In genomic region chr2:61763605-61764034, GRCh38 we compare ENCODE assay signal across 8 cellular contexts.
DNase-seq lines count a peak whose midpoint lies in the region; ATAC-seq and TF ChIP-seq lines count a peak whose summit lies in the region.

No MANE protein-coding gene starts in this region.

- no peak overlapping the region for H3K27ac ChIP-seq in OCI-LY1 (ENCODE audit: low read depth, low read length, poor library complexity, severe bottlenecking)
- peak overlapping the region; percentile 100 for H3K27ac ChIP-seq in rectal smooth muscle tissue (ENCODE audit: low read depth, low read length)

- H3K4me1 Mint-ChIP-seq in brain: peaks cover 36% of the 10 kb centered on the region

- H3K4me3 Mint-ChIP-seq in brain: peak overlapping the region; percentile 92 to 97 (median 96)

- peak overlapping the region; percentile 70 for H3K4me2 ChIP-seq in OCI-LY1 (ENCODE audit: low read length)

- peak; percentile 55 for DNase-seq in COLO829 (ENCODE audit: low spot score)
- no peak for DNase-seq in NAMALWA (ENCODE audit: low spot score)

- H3K4me3 ChIP-seq in OCI-LY1 (ENCODE audit: low read depth, low read length, poor library complexity, severe bottlenecking) (peak overlapping the region; percentile 67), iPS-11a (ENCODE audit: low read depth, low read length) (peak overlapping the region; percentile 60), rectal smooth muscle tissue (ENCODE audit: low read length) (peak overlapping the region; percentile 99)

- no peaks in the 10 kb centered on the region for H3K79me2 ChIP-seq in OCI-LY1 (ENCODE audit: insufficient read depth, low read length)

- H3K27me3 Mint-ChIP-seq in brain: peaks cover 5% of the 10 kb centered on the region

- H3K9me3 ChIP-seq in OCI-LY1 (ENCODE audit: low read length): no peaks in the 10 kb centered on the region

- H3K27me3 ChIP-seq in OCI-LY1 (ENCODE audit: insufficient read depth, low read length) (no peaks in the 10 kb centered on the region), rectal smooth muscle tissue (ENCODE audit: control insufficient read depth, insufficient read depth, low read length) (no peaks in the 10 kb centered on the region)

- peaks cover 7 to 15% (median 9%) of the 10 kb centered on the region in 5 experiments for H3K9me3 Mint-ChIP-seq in brain

- H3K9ac ChIP-seq in OCI-LY1 (ENCODE audit: low read length) (peak overlapping the region; percentile 60), rectal smooth muscle tissue (ENCODE audit: low read length) (peak overlapping the region; percentile 99)

- no peaks in the 10 kb centered on the region for H4K20me1 ChIP-seq in OCI-LY1 (ENCODE audit: insufficient read depth, low read length)

- H3K36me3 Mint-ChIP-seq in brain: peaks cover 4% of the 10 kb centered on the region

- H3K4me1 ChIP-seq in OCI-LY1 (ENCODE audit: insufficient read depth, low read length, severe bottlenecking): peaks cover 4% of the 10 kb centered on the region
- H3K4me1 ChIP-seq in rectal smooth muscle tissue (ENCODE audit: control insufficient read depth, insufficient read depth, low read length): no peaks in the 10 kb centered on the region

- peak overlapping the region; percentile 13 for H2AFZ ChIP-seq in OCI-LY1 (ENCODE audit: low read length)

- H3F3A ChIP-seq in OCI-LY1 (ENCODE audit: insufficient read depth, low read length): no peaks in the 10 kb centered on the region

- ATAC-seq in GM19395 (IDR thresholded peaks at IDR 0.05; ENCODE audit: unreplicated experiment) (peak; percentile 18), HG03520 (IDR thresholded peaks at IDR 0.05; ENCODE audit: unreplicated experiment) (peak; percentile 6)

- peak overlapping the region; percentile 98 to 100 (median 99) for H3K27ac Mint-ChIP-seq in brain

- H3K9me2 ChIP-seq in OCI-LY1 (ENCODE audit: low read depth, low read length): no peaks in the 10 kb centered on the region

- H3K36me3 ChIP-seq in OCI-LY1 (ENCODE audit: insufficient read depth, low read length): no peaks in the 10 kb centered on the region; the same call in 1 of the 2 replicates
- H3K36me3 ChIP-seq in rectal smooth muscle tissue (ENCODE audit: control insufficient read depth, insufficient read depth, low read length): no peaks in the 10 kb centered on the region

- TF ChIP-seq CTCF in OCI-LY1 (IDR thresholded peaks at IDR 0.05; ENCODE audit: low read length) (no peak), brain (conservative IDR thresholded peaks at IDR 0.05) (peak in 1 of 2 experiments; percentile 37)
